1 cellular context compared by ENCODE assay signal in genomic region chr17:76737676-76738467, GRCh38.
TF ChIP-seq lines count a peak whose summit lies in the region.

Gene MFSD11, plus strand, starts transcription at chr17:76738119. Its CDS starts 234 bp downstream, at chr17:76738353.

TF ChIP-seq in K562, 482 proteins besides CTCF, POLR2A, EP300 and RAD21 (continued from another document and continues in another):
- TF ChIP-seq STAT6 (CRISPR knock-in tag; IDR thresholded peaks at IDR 0.05) = peak; percentile 87; the same call in 1 of the 2 replicates
- no peak for TF ChIP-seq GATA2 (CRISPR knock-in tag; IDR thresholded peaks at IDR 0.05)
- TF ChIP-seq ZC3H8 (IDR thresholded peaks at IDR 0.05) = no peak
- peak in 1 of 2 experiments; percentile 40; a peak in 2 of 4 replicates for TF ChIP-seq NONO (IDR thresholded peaks at IDR 0.05; ENCODE audit: low read depth in 2 of 2, low read length in 1 of 2)
- TF ChIP-seq ZNF57 (CRISPR knock-in tag; IDR thresholded peaks at IDR 0.05) = no peak
- TF ChIP-seq NR2C2 (CRISPR knock-in tag; IDR thresholded peaks at IDR 0.05) = peak; percentile 63; the same call in 1 of the 2 replicates
- TF ChIP-seq NR2C2 (tag; IDR thresholded peaks at IDR 0.05) = peak; percentile 92
- TF ChIP-seq CREM (IDR thresholded peaks at IDR 0.05; ENCODE audit: low read depth) = peak; percentile 84
- no peak for TF ChIP-seq GTF2E2 (tag; IDR thresholded peaks at IDR 0.05)
- peak; percentile 61; the same call in 1 of the 2 replicates for TF ChIP-seq MXI1 (IDR thresholded peaks at IDR 0.05; ENCODE audit: low read depth, low read length)
- TF ChIP-seq RBM22 (IDR thresholded peaks at IDR 0.05; ENCODE audit: low read depth, low read length, poor library complexity, severe bottlenecking) = no peak
- no peak for TF ChIP-seq HMBOX1 (IDR thresholded peaks at IDR 0.05)
- TF ChIP-seq CHD2 (IDR thresholded peaks at IDR 0.05; ENCODE audit: low read depth, low read length) = no peak
- TF ChIP-seq CHD7 (IDR thresholded peaks at IDR 0.05; ENCODE audit: low read depth, low read length) = no peak
- peak; percentile 84 for TF ChIP-seq ARID4B (CRISPR knock-in tag; IDR thresholded peaks at IDR 0.05)
- no peak for TF ChIP-seq E2F4 (CRISPR knock-in tag; IDR thresholded peaks at IDR 0.05; ENCODE audit: low read depth)
- TF ChIP-seq YBX1 (IDR thresholded peaks at IDR 0.05) = no peak
- TF ChIP-seq ZSCAN29 (IDR thresholded peaks at IDR 0.05) = no peak
- TF ChIP-seq ZBTB1 (CRISPR knock-in tag; IDR thresholded peaks at IDR 0.05; ENCODE audit: borderline replicate concordance, low read depth) = no peak
- TF ChIP-seq CBFA2T2 (conservative IDR thresholded peaks at IDR 0.05) = peak; percentile 63
- TF ChIP-seq ZNF3 (CRISPR knock-in tag; IDR thresholded peaks at IDR 0.05) = no peak
- no peak for TF ChIP-seq ATF4 (CRISPR knock-in tag; IDR thresholded peaks at IDR 0.05)
- no peak for TF ChIP-seq E2F5 (CRISPR knock-in tag; IDR thresholded peaks at IDR 0.05)
- TF ChIP-seq SMARCB1 (IDR thresholded peaks at IDR 0.05; ENCODE audit: insufficient read length, low read depth) = no peak
- TF ChIP-seq SMARCC2 (IDR thresholded peaks at IDR 0.05; ENCODE audit: low read depth) = no peak
- no peak for TF ChIP-seq POLR3A (IDR thresholded peaks at IDR 0.05; ENCODE audit: borderline replicate concordance, extremely low read depth, insufficient read depth, insufficient read length)
- no peak for TF ChIP-seq BMI1 (IDR thresholded peaks at IDR 0.05; ENCODE audit: low read length)
- TF ChIP-seq ZNF239 (CRISPR knock-in tag; IDR thresholded peaks at IDR 0.05) = no peak
- TF ChIP-seq FIP1L1 (IDR thresholded peaks at IDR 0.05; ENCODE audit: low read depth, low read length, poor library complexity, severe bottlenecking) = no peak
- TF ChIP-seq ZNF766 (CRISPR knock-in tag; conservative IDR thresholded peaks at IDR 0.05) = no peak
- peak in 1 of 2 experiments; percentile 71; a peak in 1 of 4 replicates for TF ChIP-seq ZNF639 (CRISPR knock-in tag; conservative IDR thresholded peaks at IDR 0.05 in 1 of 2, IDR thresholded peaks at IDR 0.05 in 1 of 2)
- no peak for TF ChIP-seq PHF21A (IDR thresholded peaks at IDR 0.05; ENCODE audit: borderline replicate concordance, low read depth)
- TF ChIP-seq RBM34 (IDR thresholded peaks at IDR 0.05; ENCODE audit: borderline replicate concordance, insufficient read depth, low read length) = no peak
- peak; percentile 74 to 78 for TF ChIP-seq SIX5 (IDR thresholded peaks at IDR 0.05; ENCODE audit: borderline replicate concordance in 1 of 2, insufficient read depth in 1 of 2, low read depth in 1 of 2, low read length in 2 of 2)
- TF ChIP-seq TGIF2 (CRISPR knock-in tag; IDR thresholded peaks at IDR 0.05) = 0 out of 2 replicates have a peak, but pooled peaks have one; percentile 75
